In the genomic region with DNA sequence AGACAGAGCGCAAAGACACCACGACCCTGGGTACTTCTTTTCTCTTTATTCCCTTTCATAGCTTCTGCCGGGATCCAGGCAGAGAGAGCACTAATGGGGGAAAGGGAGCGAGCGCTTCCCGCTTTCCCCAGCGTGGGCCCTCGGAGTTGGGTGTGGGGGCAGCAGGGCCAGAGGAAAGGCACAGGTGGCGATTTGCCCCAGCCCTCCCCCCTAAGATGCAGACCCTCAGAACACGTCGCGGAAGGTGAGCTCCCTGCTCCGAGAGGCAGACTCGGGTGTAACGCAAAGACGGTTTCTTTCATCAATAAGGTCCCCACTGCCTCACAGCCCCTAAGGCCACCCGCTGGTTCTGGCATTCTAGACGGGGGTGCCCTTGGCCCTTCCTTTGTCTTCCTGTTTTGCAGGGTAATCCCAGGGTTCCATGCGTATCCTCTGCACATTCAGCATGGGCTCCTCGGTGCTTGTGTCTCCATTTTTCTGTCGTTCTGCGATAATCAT, we compare ENCODE assay signal across 8 cellular contexts. TPM values are rescaled to one million over a fixed set of nuclear protein-coding genes. Genes with fewer than 3 reads are reported as not detected.
DNase-seq lines count a peak whose midpoint lies in the region; ATAC-seq, FAIRE-seq and TF ChIP-seq lines count a peak whose summit lies in the region.

No MANE protein-coding gene starts in this region.

- no peak for TF ChIP-seq CTCF in heart right ventricle (IDR thresholded peaks at IDR 0.05)
- no peak for TF ChIP-seq CTCF in ascending aorta (IDR thresholded peaks at IDR 0.05)
- TF ChIP-seq CTCF in lung (IDR thresholded peaks at IDR 0.05; ENCODE audit: control extremely low read depth, extremely low read depth), result no peak
- no peak for TF ChIP-seq CTCF in uterus (IDR thresholded peaks at IDR 0.05)

- DNase-seq in heart right ventricle, result no peak
- no peak for DNase-seq in cardiac septum (ENCODE audit: low spot score)
- no peak for DNase-seq in ascending aorta (ENCODE audit: low spot score in 2 of 2)
- DNase-seq in lung (ENCODE audit: low spot score), result no peak
- DNase-seq in uterus, result no peak
- DNase-seq in H54 (ENCODE audit: insufficient read length, low spot score), result no peak
- DNase-seq in T-helper 9 cell, result no peak

- no peak for FAIRE-seq in H54 (lab: Jason Lieb, UNC)

- ATAC-seq in heart right ventricle (no peak), lung (ENCODE audit: insufficient read depth, low FRiP score) (no peak), HG02970 (IDR thresholded peaks at IDR 0.05; ENCODE audit: low FRiP score, unreplicated experiment) (no peak)

- 14 to 15% methylated on average over 22 of the region's 22 CpGs for WGBS in heart right ventricle, 2 donors
- 15 to 27% methylated on average over 22 of the region's 22 CpGs for WGBS in lung, 2 donors

- intact Hi-C loops in heart right ventricle (cut with DNase I), result loop anchor here in 1 of 10 donors (5.0 kb wide), 1 partner anchor 65 kb away; the partner anchor contains the start of gene MAPK8IP3
- intact Hi-C loops in cardiac septum (cut with DNase I), result loop anchor here (5.0 kb wide), 1 partner anchor 65 kb away; the partner anchor contains the start of gene MAPK8IP3
- intact Hi-C loops in ascending aorta (cut with DNase I), result loop anchor here (2.0 to 5.0 kb wide), 2 partner anchors 55 to 95 kb away; partner anchors contain the start of genes FAHD1, HAGH and JPT2
- intact Hi-C loops in uterus (cut with DNase I; ENCODE audit: low total_unique reads), result no loop called here

- peak overlapping the region; percentile 67 to 99 (median 96) for H3K27ac ChIP-seq in heart right ventricle
- peak overlapping the region; percentile 86 to 95 for H3K27ac ChIP-seq in ascending aorta
- peak overlapping the region; percentile 6 to 9 for H3K27ac ChIP-seq in lung (ENCODE audit: low read depth in 1 of 2, low read length in 1 of 2)
- H3K27ac ChIP-seq in uterus, result peak overlapping the region; percentile 74 to 87

- peaks cover 0 to 52% (median 21%) of the 10 kb centered on the region in 9 donors for H3K36me3 ChIP-seq in heart right ventricle
- peaks cover 26 to 44% of the 10 kb centered on the region in 2 donors for H3K36me3 ChIP-seq in ascending aorta
- peaks cover 5 to 41% of the 10 kb centered on the region in 2 donors for H3K36me3 ChIP-seq in lung (ENCODE audit: control insufficient read depth in 2 of 2, insufficient read depth in 2 of 2, low read length in 2 of 2)
- H3K36me3 ChIP-seq in uterus, result no peaks in the 10 kb centered on the region

- H3K27me3 ChIP-seq in heart right ventricle (no peaks in the 10 kb centered on the region), ascending aorta (no peaks in the 10 kb centered on the region), lung (ENCODE audit: control insufficient read depth, insufficient read depth) (no peaks in the 10 kb centered on the region), uterus (no peaks in the 10 kb centered on the region)

- H3K4me1 ChIP-seq in heart right ventricle (peaks cover 27 to 46% (median 39%) of the 10 kb centered on the region in 9 donors), ascending aorta (peaks cover 19 to 28% of the 10 kb centered on the region in 2 donors), lung (ENCODE audit: control insufficient read depth in 2 of 2, insufficient read depth in 2 of 2, low read length in 2 of 2) (peaks cover 0 to 24% of the 10 kb centered on the region in 2 donors), uterus (peaks cover 0 to 33% of the 10 kb centered on the region in 2 donors)

- H3K4me3 ChIP-seq in heart right ventricle (peak overlapping the region; percentile 88 to 100 (median 98)), ascending aorta (peak overlapping the region; percentile 98 to 99), lung (peak overlapping the region; percentile 95), uterus (peak overlapping the region; percentile 56 to 87)

- H3K9me3 ChIP-seq in heart right ventricle (no peaks in the 10 kb centered on the region), ascending aorta (no peaks in the 10 kb centered on the region), lung (ENCODE audit: control insufficient read depth in 2 of 2, insufficient read depth in 1 of 2, low read length in 1 of 2) (no peaks in the 10 kb centered on the region), uterus (no peaks in the 10 kb centered on the region)

- TF ChIP-seq POLR2A in uterus (IDR thresholded peaks at IDR 0.05) (no peak), H54 (IDR thresholded peaks at IDR 0.05; ENCODE audit: low read depth, low read length) (no peak)

RNA-seq across cellular contexts. Expression of gene NME3, which starts 0.6 kb away (rescaled TPM):
- total RNA-seq in heart right ventricle (10 to 100 TPM; 21.8 to 41.1 (median 30.3) TPM), cardiac septum (31.7 TPM), ascending aorta (326 TPM), lung (10 to 100 TPM; 25.1 to 66.1 TPM), uterus (100 to 1,000 TPM in 1 of 4 donors, 10 to 100 TPM in 3; 35.3 to 208 (median 59.7) TPM)
- polyA plus RNA-seq in heart right ventricle (100 to 1,000 TPM in 1 of 2 donors, 10 to 100 TPM in 1; 47.7 to 176 TPM), lung (100 to 1,000 TPM in 1 of 2 donors, 10 to 100 TPM in 1; 67.6 to 197 TPM)

RNA-seq across cellular contexts. Expression of gene EME2, which starts 0.7 kb away (rescaled TPM):
- total RNA-seq in heart right ventricle (10 to 100 TPM in 1 of 10 donors, 1 to 10 TPM in 9; 4.9 to 13.8 (median 7.3) TPM), cardiac septum (14.9 TPM), ascending aorta (25.3 TPM), lung (10 to 100 TPM; 10.0 to 30.2 TPM), uterus (10 to 100 TPM in 2 of 4 donors, 1 to 10 TPM in 2; 2.6 to 28.2 (median 8.0) TPM)
- polyA plus RNA-seq in heart right ventricle (10 to 100 TPM in 1 of 2 donors, 1 to 10 TPM in 1; 3.0 to 17.9 TPM), lung (1 to 10 TPM; 8.6 to 9.5 TPM)

RNA-seq across cellular contexts. Expression of gene MRPS34, which starts 1.0 kb away (rescaled TPM):
- 10 to 100 TPM; 57.8 to 94.9 (median 76.2) TPM for total RNA-seq in heart right ventricle
- 100 to 1,000 TPM in 1 of 2 donors, 10 to 100 TPM in 1; 84.7 to 141 TPM for polyA plus RNA-seq in heart right ventricle
- 63.4 TPM for total RNA-seq in cardiac septum
- 170 TPM for total RNA-seq in ascending aorta
- total RNA-seq in lung, result 10 to 100 TPM; 40.1 to 90.7 TPM
- polyA plus RNA-seq in lung, result 100 to 1,000 TPM; 110 TPM
- 100 to 1,000 TPM in 1 of 4 donors, 10 to 100 TPM in 3; 37.3 to 158 (median 52.5) TPM for total RNA-seq in uterus

RNA-seq across cellular contexts. Expression of gene SPSB3, which starts 10.5 kb away (rescaled TPM):
- 10 to 100 TPM; 25.1 to 52.4 (median 27.1) TPM for total RNA-seq in heart right ventricle
- 10 to 100 TPM; 52.0 to 97.7 TPM for polyA plus RNA-seq in heart right ventricle
- 24.2 TPM for total RNA-seq in cardiac septum
- total RNA-seq in ascending aorta, result 159 TPM
- total RNA-seq in lung, result 10 to 100 TPM; 39.8 to 55.3 TPM
- polyA plus RNA-seq in lung, result 10 to 100 TPM; 46.5 to 76.1 TPM
- total RNA-seq in uterus, result 10 to 100 TPM; 24.8 to 67.4 (median 55.8) TPM

RNA-seq across cellular contexts. Expression of gene NUBP2, which starts 10.8 kb away (rescaled TPM):
- 10 to 100 TPM; 24.1 to 35.3 (median 28.7) TPM for total RNA-seq in heart right ventricle
- 10 to 100 TPM; 40.5 to 74.1 TPM for polyA plus RNA-seq in heart right ventricle
- total RNA-seq in cardiac septum, result 32.3 TPM
- total RNA-seq in ascending aorta, result 182 TPM
- 10 to 100 TPM; 38.9 to 64.2 TPM for total RNA-seq in lung
- 10 to 100 TPM; 67.1 to 70.2 TPM for polyA plus RNA-seq in lung
- total RNA-seq in uterus, result 10 to 100 TPM; 40.5 to 54.6 (median 47.2) TPM

Comparison
In these comparisons a context has a peak if more than half of its experiments do, and no peak if none do; other contexts are left out.
1. H3K27ac ChIP-seq: peak in every context shown above with its lines; median percentile 96 in heart right ventricle; 90 in ascending aorta; 80 in uterus; 8 in lung.